In genomic region chr4:79598801-79599200, GRCh38 we compare ENCODE assay signal across 26 cellular contexts.
DNase-seq lines count a peak whose midpoint lies in the region; ATAC-seq, FAIRE-seq and TF ChIP-seq lines count a peak whose summit lies in the region.
"Had no signal": no experiment of that assay in that cellular context is flagged by ENCODE, and none has a peak within 500 bp of the region (broad histone marks: within the 10 kb centered on the region; RNA-seq: fewer than 3 reads in every experiment).

No MANE protein-coding gene starts in this region.

- in situ Hi-C loops in K562 (cut with MboI): no loop called here

- no TSS peak for BruUV-seq in K562 (replicated peaks; lab: Mats Ljungman, UMichigan)

- TF ChIP-seq CTCF in DND-41 (IDR thresholded peaks at IDR 0.05; ENCODE audit: borderline replicate concordance, extremely low read depth, low read length, poor library complexity, severe bottlenecking): no peak
- no peak for TF ChIP-seq CTCF in K562 (IDR thresholded peaks at IDR 0.05 in 2 of 3, conservative IDR thresholded peaks at IDR 0.05 in 1 of 3; ENCODE audit: insufficient read depth in 2 of 3, low read depth in 1 of 3, low read length in 3 of 3)
- no peak for TF ChIP-seq CTCF in right atrium auricular region (IDR thresholded peaks at IDR 0.05)

- H3K4me2 ChIP-seq in DND-41 (ENCODE audit: insufficient read depth, low read length): no peak overlapping the region
- H3K4me2 ChIP-seq in K562 (ENCODE audit: insufficient read depth, low read length): no peak overlapping the region
- H3K4me2 ChIP-seq: GM23338 had no signal

- WGBS in K562 (ENCODE audit: insufficient coverage, low coverage, missing lambda C conversion rate): 20% methylated on average over 4 of the region's 4 CpGs

- peak overlapping the region; percentile 5; the same call in 1 of the 2 replicates for H2AFZ ChIP-seq in DND-41 (ENCODE audit: low read depth, low read length)
- peak overlapping the region; percentile 34; the same call in 1 of the 2 replicates for H2AFZ ChIP-seq in K562 (ENCODE audit: low read depth, low read length)
- H2AFZ ChIP-seq: GM23338 had no signal

- H3K4me3 Mint-ChIP-seq in stimulated activated memory B cell treated with anti-CD40 and anti-IgM and Interleukin-4, amounts not matched to agents 10 μg/mL and 1 μg/mL and 100 μg/mL, for 72 hours: peak overlapping the region; percentile 69
- no peak overlapping the region for H3K4me3 Mint-ChIP-seq in activated CD4-positive, alpha-beta T cell treated with anti-CD3 and anti-CD28 coated beads, Interleukin-2, amount 10 ng/mL, durations not matched to agents 7 days and 5 days
- H3K4me3 Mint-ChIP-seq: activated naive CD8-positive, alpha-beta T cell treated with anti-CD3 and anti-CD28 coated beads, Interleukin-2, amount 50 U/mL, for 24 hours; CD4-positive, alpha-beta T cell; dendritic cell treated with granulocyte-macrophage colony-stimulating factor and Interleukin-4, amounts not matched to agents 40 ng/mL and 50 ng/mL, for 4 days; GM23338; T-cell had no signal

- H3K27me3 Mint-ChIP-seq in stimulated activated memory B cell treated with anti-CD40 and anti-IgM and Interleukin-4, amounts not matched to agents 10 μg/mL and 1 μg/mL and 100 μg/mL, for 72 hours: no peaks in the 10 kb centered on the region
- no peaks in the 10 kb centered on the region for H3K27me3 Mint-ChIP-seq in activated CD4-positive, alpha-beta T cell treated with anti-CD3 and anti-CD28 coated beads, Interleukin-2, amount 10 ng/mL, durations not matched to agents 7 days and 5 days
- H3K27me3 Mint-ChIP-seq: activated naive CD8-positive, alpha-beta T cell treated with anti-CD3 and anti-CD28 coated beads, Interleukin-2, amount 50 U/mL, for 24 hours; CD4-positive, alpha-beta T cell; dendritic cell treated with granulocyte-macrophage colony-stimulating factor and Interleukin-4, amounts not matched to agents 40 ng/mL and 50 ng/mL, for 4 days; T-cell had no signal

- H3K27me3 ChIP-seq in DND-41 (ENCODE audit: insufficient read depth, low read length, poor library complexity): no peaks in the 10 kb centered on the region
- no peaks in the 10 kb centered on the region for H3K27me3 ChIP-seq in K562 (ENCODE audit: control insufficient read depth in 2 of 2, insufficient read depth in 2 of 2, low read length in 2 of 2)
- no peaks in the 10 kb centered on the region for H3K27me3 ChIP-seq in right atrium auricular region
- H3K27me3 ChIP-seq: breast epithelium, thyroid gland had no signal

- H3K27ac Mint-ChIP-seq in stimulated activated memory B cell treated with anti-CD40 and anti-IgM and Interleukin-4, amounts not matched to agents 10 μg/mL and 1 μg/mL and 100 μg/mL, for 72 hours: peak overlapping the region; percentile 62
- no peak overlapping the region for H3K27ac Mint-ChIP-seq in activated CD4-positive, alpha-beta T cell treated with anti-CD3 and anti-CD28 coated beads, Interleukin-2, amount 10 ng/mL, durations not matched to agents 7 days and 5 days
- H3K27ac Mint-ChIP-seq: activated naive CD8-positive, alpha-beta T cell treated with anti-CD3 and anti-CD28 coated beads, Interleukin-2, amount 50 U/mL, for 24 hours; CD4-positive, alpha-beta T cell; dendritic cell treated with granulocyte-macrophage colony-stimulating factor and Interleukin-4, amounts not matched to agents 40 ng/mL and 50 ng/mL, for 4 days; GM23338; T-cell had no signal

- H3K4me1 Mint-ChIP-seq in stimulated activated memory B cell treated with anti-CD40 and anti-IgM and Interleukin-4, amounts not matched to agents 10 μg/mL and 1 μg/mL and 100 μg/mL, for 72 hours: peaks cover 56% of the 10 kb centered on the region
- H3K4me1 Mint-ChIP-seq in activated CD4-positive, alpha-beta T cell treated with anti-CD3 and anti-CD28 coated beads, Interleukin-2, amount 10 ng/mL, durations not matched to agents 7 days and 5 days: peaks cover 5% of the 10 kb centered on the region
- H3K4me1 Mint-ChIP-seq: GM23338 had no signal

- H3K4me3 ChIP-seq in DND-41 (ENCODE audit: low read depth in 1 of 2, low read length in 2 of 2) (no peak overlapping the region), K562 (no peak overlapping the region), right atrium auricular region (no peak overlapping the region)
- H3K4me3 ChIP-seq: breast epithelium, GM23338, lung, thyroid gland had no signal

- H3K4me1 ChIP-seq in DND-41 (ENCODE audit: insufficient read depth, low read length): 0 out of 2 replicates have a peak, but pooled peaks cover under 1% of the 10 kb centered on the region
- peaks cover 0 to under 1% of the 10 kb centered on the region in 2 experiments; a peak in 2 of 5 replicates for H3K4me1 ChIP-seq in K562 (replicated peaks in 1 of 2; ENCODE audit: control insufficient read depth in 2 of 2, insufficient read depth in 2 of 2, low read length in 2 of 2)
- peaks cover 0 to 11% of the 10 kb centered on the region in 2 donors for H3K4me1 ChIP-seq in right atrium auricular region
- H3K4me1 ChIP-seq: breast epithelium, thyroid gland had no signal

- no peak for TF ChIP-seq RAD21 in K562 (CRISPR knock-in tag; conservative IDR thresholded peaks at IDR 0.05 in 1 of 2, IDR thresholded peaks at IDR 0.05 in 1 of 2)

- H3K9ac ChIP-seq in DND-41 (ENCODE audit: low read depth, low read length): no peak overlapping the region
- no peak overlapping the region for H3K9ac ChIP-seq in K562 (ENCODE audit: insufficient read depth in 1 of 2, low read depth in 2 of 2, low read length in 2 of 2)

- POLR2A ChIA-PET in K562 (lab: Yijun Ruan, JAX): no interaction called here
- POLR2A ChIA-PET in activated CD4-positive, alpha-beta T cell treated with anti-CD3 and anti-CD28 coated beads, Interleukin-2, amount 10 ng/mL, durations not matched to agents 7 days and 5 days (lab: Charles Lee): no interaction called here

- peaks cover 15% of the 10 kb centered on the region for H3K9me3 Mint-ChIP-seq in stimulated activated memory B cell treated with anti-CD40 and anti-IgM and Interleukin-4, amounts not matched to agents 10 μg/mL and 1 μg/mL and 100 μg/mL, for 72 hours
- no peaks in the 10 kb centered on the region for H3K9me3 Mint-ChIP-seq in activated CD4-positive, alpha-beta T cell treated with anti-CD3 and anti-CD28 coated beads, Interleukin-2, amount 10 ng/mL, durations not matched to agents 7 days and 5 days
- H3K9me3 Mint-ChIP-seq: CD4-positive, alpha-beta T cell; GM23338 had no signal

- H4K20me1 ChIP-seq in DND-41 (ENCODE audit: insufficient read depth, low read length): no peaks in the 10 kb centered on the region
- no peaks in the 10 kb centered on the region for H4K20me1 ChIP-seq in K562 (replicated peaks; ENCODE audit: control insufficient read depth, insufficient read depth, low read length)

- no peak for ATAC-seq in DND-41 (ENCODE audit: insufficient read depth, low read depth)
- ATAC-seq in K562: no peak
- ATAC-seq in stimulated activated memory B cell treated with anti-CD40 and anti-IgM and Interleukin-4, amounts not matched to agents 10 μg/mL and 1 μg/mL and 100 μg/mL, for 72 hours: peak; percentile 42
- ATAC-seq in HG02759 (IDR thresholded peaks at IDR 0.05; ENCODE audit: unreplicated experiment): no peak
- ATAC-seq: activated naive CD8-positive, alpha-beta T cell treated with anti-CD3 and anti-CD28 coated beads, Interleukin-2, amount 50 U/mL, for 24 hours; GM23338; T-cell had no signal

- H3K27ac ChIP-seq in DND-41 (ENCODE audit: low read length): no peak overlapping the region
- H3K27ac ChIP-seq in K562 (ENCODE audit: extremely low read depth, low read depth, low read length): no peak overlapping the region
- H3K27ac ChIP-seq in right atrium auricular region: peak overlapping the region; percentile 29 to 62
- H3K27ac ChIP-seq: thyroid gland had no signal

- CTCF ChIA-PET in K562 (lab: Yijun Ruan, JAX; ENCODE audit: low intra/inter-chr PET ratio): no interaction called here
- CTCF ChIA-PET in activated CD4-positive, alpha-beta T cell treated with anti-CD3 and anti-CD28 coated beads, Interleukin-2, amount 10 ng/mL, durations not matched to agents 7 days and 5 days (lab: Charles Lee): no interaction called here

- no peaks in the 10 kb centered on the region for H3K36me3 ChIP-seq in DND-41 (ENCODE audit: insufficient read depth, low read length)
- no peaks in the 10 kb centered on the region for H3K36me3 ChIP-seq in K562 (ENCODE audit: control insufficient read depth, insufficient read depth, low read length)
- H3K36me3 ChIP-seq in right atrium auricular region: no peaks in the 10 kb centered on the region
- H3K36me3 ChIP-seq: breast epithelium, thyroid gland had no signal

- TF ChIP-seq POLR2A in K562 (conservative IDR thresholded peaks at IDR 0.05): no peak

- H3K79me2 ChIP-seq in DND-41 (ENCODE audit: insufficient read depth, low read length) (no peaks in the 10 kb centered on the region), K562 (ENCODE audit: control insufficient read depth, insufficient read depth, low read length) (no peaks in the 10 kb centered on the region)

- no peaks in the 10 kb centered on the region for H3K9me3 ChIP-seq in DND-41 (ENCODE audit: insufficient read depth, low read length, severe bottlenecking)
- H3K9me3 ChIP-seq in K562 (replicated peaks; ENCODE audit: control insufficient read depth, insufficient read depth, low read depth, low read length): no peaks in the 10 kb centered on the region
- H3K9me3 ChIP-seq in right atrium auricular region: no peaks in the 10 kb centered on the region
- H3K9me3 ChIP-seq: breast epithelium, thyroid gland had no signal

- no peaks in the 10 kb centered on the region for H3K9me1 ChIP-seq in K562 (ENCODE audit: control insufficient read depth, insufficient read depth, low read length)

- DNase-seq in DND-41: no peak
- no peak for DNase-seq in K562 (ENCODE audit: extremely low read depth in 1 of 4, low spot score in 3 of 4)
- DNase-seq in right atrium auricular region (ENCODE audit: low spot score): no peak
- DNase-seq in NCI-H526 (lab: John Stamatoyannopoulos, UW): no peak
- DNase-seq in NCI-H524 treated with DMSO at 0.1 percent for 48 hours (lab: John Stamatoyannopoulos, UW): no peak
- DNase-seq in activated CD4-positive, alpha-beta T cell treated with anti-CD3 and anti-CD28 coated beads, Interleukin-2, amount 10 ng/mL, durations not matched to agents 7 days and 5 days: no peak
- DNase-seq: activated CD4-positive, alpha-beta T cell treated with anti-CD3 and anti-CD28 coated beads, Interleukin-2, amount 50 U/mL, for 1 hour; activated effector memory CD4-positive, alpha-beta T cell treated with Interleukin-2 at 50 U/mL for 16 hours; activated naive CD8-positive, alpha-beta T cell treated with anti-CD3 and anti-CD28 coated beads, Interleukin-2, amount 50 U/mL, for 24 hours; CD4-positive, alpha-beta T cell; DMS153; NCI-H1048; NCI-H2081; NCI-H526 treated with DMSO at 0.1 percent for 48 hours; nucleus accumbens; SHP77; T-cell; thyroid gland had no signal

- no peak for TF ChIP-seq EP300 in K562 (IDR thresholded peaks at IDR 0.05; ENCODE audit: low read length)

- peaks cover 17% of the 10 kb centered on the region for H3K36me3 Mint-ChIP-seq in stimulated activated memory B cell treated with anti-CD40 and anti-IgM and Interleukin-4, amounts not matched to agents 10 μg/mL and 1 μg/mL and 100 μg/mL, for 72 hours
- H3K36me3 Mint-ChIP-seq in activated CD4-positive, alpha-beta T cell treated with anti-CD3 and anti-CD28 coated beads, Interleukin-2, amount 10 ng/mL, durations not matched to agents 7 days and 5 days (ENCODE audit: low read depth): no peaks in the 10 kb centered on the region
- H3K36me3 Mint-ChIP-seq: T-cell had no signal

- intact Hi-C loops in K562 (cut with micrococcal nuclease): no loop called here

- FAIRE-seq in K562 (lab: Jason Lieb, UNC): no peak
- FAIRE-seq: GM12892, GM19239 had no signal

Comparison
In these comparisons a context has a peak if more than half of its experiments do, and no peak if none do; other contexts are left out.
1. H3K27ac ChIP-seq: peak in right atrium auricular region (2 of 2); none in DND-41 (single experiment) and K562 (single experiment).